In the genomic region with DNA sequence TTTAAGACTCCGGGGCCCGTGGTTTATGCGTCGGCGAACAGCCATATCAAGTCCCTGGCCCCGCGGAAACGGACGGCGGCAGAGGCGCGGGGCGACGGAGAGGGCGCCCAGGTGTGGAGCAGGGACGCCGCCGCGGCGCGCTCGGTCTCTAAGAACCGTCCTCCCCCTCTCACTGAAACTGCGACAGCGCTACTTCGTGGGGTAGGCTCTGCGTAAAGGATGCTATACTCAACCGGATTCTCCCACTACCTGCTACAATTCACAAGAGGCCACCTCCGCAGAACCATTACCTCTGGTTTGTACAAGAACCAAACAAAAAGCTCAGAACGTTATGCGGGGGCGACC, we compare ENCODE assay signal across 8 cellular contexts.
DNase-seq lines count a peak whose midpoint lies in the region; ATAC-seq, FAIRE-seq and TF ChIP-seq lines count a peak whose summit lies in the region.

No MANE protein-coding gene starts in this region.

- no peak for TF ChIP-seq CTCF in WERI-Rb-1 (IDR thresholded peaks at IDR 0.05; ENCODE audit: low read depth, low read length)

- peaks cover 34% of the 10 kb centered on the region for H3K4me1 Mint-ChIP-seq in dendritic cell treated with granulocyte-macrophage colony-stimulating factor and Interleukin-4, amounts not matched to agents 40 ng/mL and 50 ng/mL, for 4 days (ENCODE audit: low read depth)

- H3K9ac ChIP-seq in ES-I3 (ENCODE audit: low read depth, low read length) (peak overlapping the region; percentile 95), stomach smooth muscle (ENCODE audit: low read length in 2 of 2) (peak overlapping the region; percentile 43 to 92)

- H3K27me3 ChIP-seq in WERI-Rb-1 (ENCODE audit: insufficient read depth, low read depth, severe bottlenecking) (no peaks in the 10 kb centered on the region), stomach smooth muscle (ENCODE audit: control insufficient read depth in 1 of 2, insufficient read depth in 2 of 2, low read length in 2 of 2) (no peaks in the 10 kb centered on the region)

- peaks cover 4% of the 10 kb centered on the region; the same call in 1 of the 2 replicates for H3K36me3 ChIP-seq in ES-I3 (ENCODE audit: insufficient read depth, low read length)
- H3K36me3 ChIP-seq in WERI-Rb-1: no peaks in the 10 kb centered on the region
- H3K36me3 ChIP-seq in stomach smooth muscle (ENCODE audit: control insufficient read depth in 2 of 2, insufficient read depth in 2 of 2, low read length in 2 of 2): peaks cover 9 to 10% of the 10 kb centered on the region in 2 donors

- intact Hi-C loops in dendritic cell treated with granulocyte-macrophage colony-stimulating factor and Interleukin-4, amounts not matched to agents 40 ng/mL and 50 ng/mL, for 4 days (cut with micrococcal nuclease): loop anchor here (5.0 kb wide), 1 partner anchor 49 kb away; a partner anchor contains a TSS

- no peak for FAIRE-seq in HTR-8/SVneo (lab: Jason Lieb, UNC)

- DNase-seq in HTR-8/SVneo (ENCODE audit: insufficient read length, low spot score) (peak; percentile 35), WERI-Rb-1 (peak; percentile 15), medulla oblongata (ENCODE audit: extremely low spot score) (peak; percentile 48), SIG-M5 treated with dmso at 0.1 percent for 504 hours (lab: John Stamatoyannopoulos, UW; ENCODE audit: unreplicated experiment) (no peak)

- H3K4me1 ChIP-seq in ES-I3 (ENCODE audit: insufficient read depth, low read length) (peaks cover 5% of the 10 kb centered on the region; the same call in 1 of the 2 replicates), stomach smooth muscle (ENCODE audit: control insufficient read depth, insufficient read depth, low read length) (peaks cover 14% of the 10 kb centered on the region)

- H3K36me3 Mint-ChIP-seq in dendritic cell treated with granulocyte-macrophage colony-stimulating factor and Interleukin-4, amounts not matched to agents 40 ng/mL and 50 ng/mL, for 4 days (ENCODE audit: low read depth): peaks cover 35% of the 10 kb centered on the region

- H3K27ac ChIP-seq in WERI-Rb-1 (peak overlapping the region; percentile 77), stomach smooth muscle (ENCODE audit: low read length) (no peak overlapping the region)

- peak; percentile 40 for ATAC-seq in GM21390 (IDR thresholded peaks at IDR 0.05; ENCODE audit: unreplicated experiment)

- no peaks in the 10 kb centered on the region for H3K9me3 Mint-ChIP-seq in dendritic cell treated with granulocyte-macrophage colony-stimulating factor and Interleukin-4, amounts not matched to agents 40 ng/mL and 50 ng/mL, for 4 days

- H3K9me3 ChIP-seq in ES-I3 (ENCODE audit: control insufficient read depth, insufficient read depth, low read length) (no peaks in the 10 kb centered on the region; the same call in 1 of the 2 replicates), WERI-Rb-1 (ENCODE audit: severe bottlenecking) (no peaks in the 10 kb centered on the region), stomach smooth muscle (ENCODE audit: control insufficient read depth in 2 of 2, low read length in 2 of 2) (peaks cover 0 to 3% of the 10 kb centered on the region in 2 donors)

- peak overlapping the region; percentile 91 for H3K27ac Mint-ChIP-seq in dendritic cell treated with granulocyte-macrophage colony-stimulating factor and Interleukin-4, amounts not matched to agents 40 ng/mL and 50 ng/mL, for 4 days

- H3K4me3 Mint-ChIP-seq in dendritic cell treated with granulocyte-macrophage colony-stimulating factor and Interleukin-4, amounts not matched to agents 40 ng/mL and 50 ng/mL, for 4 days: peak overlapping the region; percentile 99

- no peaks in the 10 kb centered on the region for H3K27me3 Mint-ChIP-seq in dendritic cell treated with granulocyte-macrophage colony-stimulating factor and Interleukin-4, amounts not matched to agents 40 ng/mL and 50 ng/mL, for 4 days

- peak overlapping the region; percentile 77 for H3K4me3 ChIP-seq in WERI-Rb-1 (ENCODE audit: low read depth, low read length)
- peak overlapping the region; percentile 96 to 97 for H3K4me3 ChIP-seq in stomach smooth muscle (ENCODE audit: low read length in 2 of 2)
